In genomic region chr17:42853004-42853403, GRCh38 we compare ENCODE assay signal across 2 cellular contexts.
TF ChIP-seq lines count a peak whose summit lies in the region.

No MANE protein-coding gene starts in this region.

TF ChIP-seq in HepG2, 621 proteins besides CTCF, POLR2A, EP300 and RAD21:
- TF ChIP-seq, protein P1, sequence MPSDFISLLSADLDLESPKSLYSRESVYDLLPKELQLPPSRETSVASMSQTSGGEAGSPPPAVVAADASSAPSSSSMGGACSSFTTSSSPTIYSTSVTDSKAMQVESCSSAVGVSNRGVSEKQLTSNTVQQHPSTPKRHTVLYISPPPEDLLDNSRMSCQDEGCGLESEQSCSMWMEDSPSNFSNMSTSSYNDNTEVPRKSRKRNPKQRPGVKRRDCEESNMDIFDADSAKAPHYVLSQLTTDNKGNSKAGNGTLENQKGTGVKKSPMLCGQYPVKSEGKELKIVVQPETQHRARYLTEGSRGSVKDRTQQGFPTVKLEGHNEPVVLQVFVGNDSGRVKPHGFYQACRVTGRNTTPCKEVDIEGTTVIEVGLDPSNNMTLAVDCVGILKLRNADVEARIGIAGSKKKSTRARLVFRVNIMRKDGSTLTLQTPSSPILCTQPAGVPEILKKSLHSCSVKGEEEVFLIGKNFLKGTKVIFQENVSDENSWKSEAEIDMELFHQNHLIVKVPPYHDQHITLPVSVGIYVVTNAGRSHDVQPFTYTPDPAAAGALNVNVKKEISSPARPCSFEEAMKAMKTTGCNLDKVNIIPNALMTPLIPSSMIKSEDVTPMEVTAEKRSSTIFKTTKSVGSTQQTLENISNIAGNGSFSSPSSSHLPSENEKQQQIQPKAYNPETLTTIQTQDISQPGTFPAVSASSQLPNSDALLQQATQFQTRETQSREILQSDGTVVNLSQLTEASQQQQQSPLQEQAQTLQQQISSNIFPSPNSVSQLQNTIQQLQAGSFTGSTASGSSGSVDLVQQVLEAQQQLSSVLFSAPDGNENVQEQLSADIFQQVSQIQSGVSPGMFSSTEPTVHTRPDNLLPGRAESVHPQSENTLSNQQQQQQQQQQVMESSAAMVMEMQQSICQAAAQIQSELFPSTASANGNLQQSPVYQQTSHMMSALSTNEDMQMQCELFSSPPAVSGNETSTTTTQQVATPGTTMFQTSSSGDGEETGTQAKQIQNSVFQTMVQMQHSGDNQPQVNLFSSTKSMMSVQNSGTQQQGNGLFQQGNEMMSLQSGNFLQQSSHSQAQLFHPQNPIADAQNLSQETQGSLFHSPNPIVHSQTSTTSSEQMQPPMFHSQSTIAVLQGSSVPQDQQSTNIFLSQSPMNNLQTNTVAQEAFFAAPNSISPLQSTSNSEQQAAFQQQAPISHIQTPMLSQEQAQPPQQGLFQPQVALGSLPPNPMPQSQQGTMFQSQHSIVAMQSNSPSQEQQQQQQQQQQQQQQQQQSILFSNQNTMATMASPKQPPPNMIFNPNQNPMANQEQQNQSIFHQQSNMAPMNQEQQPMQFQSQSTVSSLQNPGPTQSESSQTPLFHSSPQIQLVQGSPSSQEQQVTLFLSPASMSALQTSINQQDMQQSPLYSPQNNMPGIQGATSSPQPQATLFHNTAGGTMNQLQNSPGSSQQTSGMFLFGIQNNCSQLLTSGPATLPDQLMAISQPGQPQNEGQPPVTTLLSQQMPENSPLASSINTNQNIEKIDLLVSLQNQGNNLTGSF (CRISPR knock-in tag; IDR thresholded peaks at IDR 0.05), result 0 out of 2 replicates have a peak, but pooled peaks have one; percentile 7
- no peak for TF ChIP-seq ARNTL (CRISPR knock-in tag; IDR thresholded peaks at IDR 0.05)
- TF ChIP-seq BORCS8-MEF2B (CRISPR knock-in tag; IDR thresholded peaks at IDR 0.05), result 0 out of 2 replicates have a peak, but pooled peaks have one; percentile 15

TF ChIP-seq in GM12891, 5 proteins besides CTCF, POLR2A, EP300 and RAD21:
- TF ChIP-seq SPI1 (IDR thresholded peaks at IDR 0.05; ENCODE audit: low read depth, low read length) (no peak), TAF1 (IDR thresholded peaks at IDR 0.05; ENCODE audit: low read depth, low read length) (no peak), PAX5 (IDR thresholded peaks at IDR 0.05; ENCODE audit: insufficient read depth, low read length, severe bottlenecking) (no peak), POU2F2 (IDR thresholded peaks at IDR 0.05; ENCODE audit: low read depth, low read length) (no peak)
